In the genomic region with DNA sequence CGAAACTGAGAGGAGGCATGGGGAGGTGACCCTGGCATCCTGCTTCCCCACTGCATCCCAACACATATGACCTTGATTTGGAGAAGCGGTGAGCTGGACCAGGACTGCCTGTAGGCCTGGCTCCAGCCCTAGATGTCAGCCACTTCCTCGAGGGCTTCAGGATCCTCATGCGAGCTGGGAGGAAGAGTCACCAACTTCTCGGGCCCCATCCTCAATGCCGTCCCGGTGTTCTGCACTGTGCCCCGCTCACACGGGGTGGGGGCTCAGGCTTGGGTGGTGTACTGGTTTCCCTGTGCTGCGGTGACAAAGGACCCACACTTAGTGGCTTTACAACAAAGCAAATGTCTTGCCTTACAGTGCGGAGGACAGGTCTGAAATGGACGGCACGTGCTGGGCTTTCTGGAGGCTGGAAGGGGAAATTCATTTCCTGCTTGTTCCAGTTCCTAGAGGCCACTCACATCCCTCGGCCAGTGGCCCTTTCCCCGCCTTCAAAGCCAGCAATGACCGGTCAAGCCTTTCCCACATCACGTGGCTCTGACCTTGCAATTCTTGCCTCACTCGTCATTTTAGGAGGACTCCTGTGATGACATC, we compare ENCODE assay signal across 15 cellular contexts.
"Had no signal": no experiment of that assay in that cellular context is flagged by ENCODE, and none has a peak within 500 bp of the region (broad histone marks: within the 10 kb centered on the region; RNA-seq: fewer than 3 reads in every experiment).

No MANE protein-coding gene starts in this region.

- H3K36me3 ChIP-seq: adrenal gland, prostate gland, thoracic aorta had no signal

- H3K27me3 ChIP-seq: adrenal gland had no signal

- ATAC-seq: stimulated activated naive CD8-positive, alpha-beta T cell treated with anti-CD3 and anti-CD28 coated beads, Interleukin-15, amount 100 ng/mL, for 72 hours had no signal

- DNase-seq: activated CD4-positive, alpha-beta T cell treated with anti-CD3 and anti-CD28 coated beads for 1 hour; activated CD4-positive, alpha-beta T cell treated with anti-CD3 and anti-CD28 coated beads, Interleukin-2, amount 50 U/mL, for 48 hours; activated naive CD4-positive, alpha-beta T cell treated with anti-CD3 and anti-CD28 coated beads, Interleukin-2, amount 10 ng/mL, durations not matched to agents 7 days and 5 days; cortex of kidney; effector memory CD4-positive, alpha-beta T cell; hippocampal formation; naive B cell; stimulated activated CD4-positive, alpha-beta T cell treated with anti-CD3 and anti-CD28 coated beads, Interleukin-2, amount 100 ng/mL, for 48 hours; stimulated activated naive CD8-positive, alpha-beta T cell treated with anti-CD3 and anti-CD28 coated beads, Interleukin-15, amount 100 ng/mL, for 72 hours; T-helper 9 cell had no signal

- H3K27ac ChIP-seq: adrenal gland, epithelial cell of prostate, prostate gland, thoracic aorta had no signal

- H3K4me1 ChIP-seq: adrenal gland, prostate gland had no signal

- H3K9me3 ChIP-seq: prostate gland, thoracic aorta had no signal

- H3K4me3 ChIP-seq: adrenal gland, lung, prostate gland, thoracic aorta had no signal
